ENCODE assay signal across 10 cellular contexts in genomic region chr17:77438241-77439204, GRCh38.
DNase-seq lines count a peak whose midpoint lies in the region; ATAC-seq and TF ChIP-seq lines count a peak whose summit lies in the region.
"Had no signal": no experiment of that assay in that cellular context is flagged by ENCODE, and none has a peak within 500 bp of the region (broad histone marks: within the 10 kb centered on the region; RNA-seq: fewer than 3 reads in every experiment).

No MANE protein-coding gene starts in this region.

- peaks cover 0 to 3% (median 2%) of the 10 kb centered on the region in 3 donors for H3K27me3 Mint-ChIP-seq in CD14-positive monocyte (ENCODE audit: low read depth in 3 of 3)
- peaks cover 17% of the 10 kb centered on the region for H3K27me3 Mint-ChIP-seq in HFFc6 (ENCODE audit: insufficient read depth)
- H3K27me3 Mint-ChIP-seq in natural killer cell treated with Interleukin-12 subunit alpha and Interleukin-12 subunit beta and Interleukin-15 and Interleukin-18, amount 100 ng/mL, for 72 hours, result no peaks in the 10 kb centered on the region

- peak overlapping the region; percentile 79 to 93 (median 91) for H3K27ac Mint-ChIP-seq in CD14-positive monocyte
- H3K27ac Mint-ChIP-seq in HFFc6, result peak overlapping the region; percentile 55
- H3K27ac Mint-ChIP-seq in activated naive CD4-positive, alpha-beta T cell treated with anti-CD3 and anti-CD28 coated beads, Interleukin-2, amount 50 U/mL, for 72 hours, result peak overlapping the region; percentile 86 to 96
- H3K27ac Mint-ChIP-seq in natural killer cell treated with Interleukin-12 subunit alpha and Interleukin-12 subunit beta and Interleukin-15 and Interleukin-18, amount 100 ng/mL, for 72 hours, result peak overlapping the region; percentile 78 to 92

- H3K36me3 Mint-ChIP-seq in CD14-positive monocyte, result peaks cover 18 to 30% of the 10 kb centered on the region in 2 donors
- H3K36me3 Mint-ChIP-seq in HFFc6 (ENCODE audit: low read depth), result peaks cover 4% of the 10 kb centered on the region; the same call in 1 of the 2 replicates
- peaks cover 11 to 24% of the 10 kb centered on the region in 2 donors for H3K36me3 Mint-ChIP-seq in activated naive CD4-positive, alpha-beta T cell treated with anti-CD3 and anti-CD28 coated beads, Interleukin-2, amount 50 U/mL, for 72 hours
- H3K36me3 Mint-ChIP-seq in natural killer cell treated with Interleukin-12 subunit alpha and Interleukin-12 subunit beta and Interleukin-15 and Interleukin-18, amount 100 ng/mL, for 72 hours, result no peaks in the 10 kb centered on the region

- intact Hi-C loops in CD14-positive monocyte (cut with micrococcal nuclease), result loop anchor here (5.0 kb wide), 1 partner anchor 34 kb away; no protein-coding TSS in a partner anchor

- DNase-seq in CD14-positive monocyte (ENCODE audit: low spot score) (no peak), HFFc6 (no peak), anterior cingulate cortex (lab: John Stamatoyannopoulos, UW) (no peak), D341Med (ENCODE audit: low spot score) (no peak)
- no peak for DNase-seq in activated naive CD4-positive, alpha-beta T cell treated with anti-CD3 and anti-CD28 coated beads, Interleukin-2, amount 50 U/mL, for 72 hours (ENCODE audit: low spot score in 2 of 2)
- no peak for DNase-seq in natural killer cell treated with Interleukin-12 subunit alpha and Interleukin-12 subunit beta and Interleukin-15 and Interleukin-18, amount 100 ng/mL, for 72 hours (ENCODE audit: low spot score)
- DNase-seq: activated T-cell treated with anti-CD3 and anti-CD28 coated beads, Interleukin-2, amount 50 U/mL, for 4 hours had no signal

- H3K9me3 Mint-ChIP-seq in CD14-positive monocyte, result no peaks in the 10 kb centered on the region
- no peaks in the 10 kb centered on the region for H3K9me3 Mint-ChIP-seq in HFFc6
- no peaks in the 10 kb centered on the region for H3K9me3 Mint-ChIP-seq in activated naive CD4-positive, alpha-beta T cell treated with anti-CD3 and anti-CD28 coated beads, Interleukin-2, amount 50 U/mL, for 72 hours
- no peaks in the 10 kb centered on the region for H3K9me3 Mint-ChIP-seq in natural killer cell treated with Interleukin-12 subunit alpha and Interleukin-12 subunit beta and Interleukin-15 and Interleukin-18, amount 100 ng/mL, for 72 hours
- H3K9me3 Mint-ChIP-seq: activated T-cell treated with anti-CD3 and anti-CD28 coated beads, Interleukin-2, amount 50 U/mL, for 4 hours had no signal

- ATAC-seq in activated naive CD4-positive, alpha-beta T cell treated with anti-CD3 and anti-CD28 coated beads, Interleukin-2, amount 50 U/mL, for 72 hours, result no peak
- ATAC-seq in natural killer cell treated with Interleukin-12 subunit alpha and Interleukin-12 subunit beta and Interleukin-15 and Interleukin-18, amount 100 ng/mL, for 72 hours, result no peak
- no peak for ATAC-seq in HG02981 (IDR thresholded peaks at IDR 0.05; ENCODE audit: unreplicated experiment)
- no peak for ATAC-seq in GM21423 (IDR thresholded peaks at IDR 0.05; ENCODE audit: unreplicated experiment)
- ATAC-seq: activated T-cell treated with anti-CD3 and anti-CD28 coated beads, Interleukin-2, amount 50 U/mL, for 4 hours; left lobe of liver had no signal

- TF ChIP-seq CTCF in CD14-positive monocyte (IDR thresholded peaks at IDR 0.05) (no peak), HFFc6 (IDR thresholded peaks at IDR 0.05) (no peak)

- H3K4me3 Mint-ChIP-seq in CD14-positive monocyte, result peak overlapping the region in 1 of 2 donors; percentile 62
- no peak overlapping the region for H3K4me3 Mint-ChIP-seq in HFFc6
- peak overlapping the region; percentile 59 for H3K4me3 Mint-ChIP-seq in natural killer cell treated with Interleukin-12 subunit alpha and Interleukin-12 subunit beta and Interleukin-15 and Interleukin-18, amount 100 ng/mL, for 72 hours
- H3K4me3 Mint-ChIP-seq: activated T-cell treated with anti-CD3 and anti-CD28 coated beads, Interleukin-2, amount 50 U/mL, for 4 hours had no signal

- peaks cover 98% of the 10 kb centered on the region for H3K4me1 Mint-ChIP-seq in CD14-positive monocyte
- H3K4me1 Mint-ChIP-seq in HFFc6 (ENCODE audit: low read depth), result peaks cover 92% of the 10 kb centered on the region
- H3K4me1 Mint-ChIP-seq in natural killer cell treated with Interleukin-12 subunit alpha and Interleukin-12 subunit beta and Interleukin-15 and Interleukin-18, amount 100 ng/mL, for 72 hours (ENCODE audit: low read depth in 2 of 2), result peaks cover 45 to 72% of the 10 kb centered on the region in 2 donors
